ENCODE assay signal across 26 cellular contexts in genomic region chr14:89502966-89503365, GRCh38.
"Had no signal": no experiment of that assay in that cellular context is flagged by ENCODE, and none has a peak within 500 bp of the region (broad histone marks: within the 10 kb centered on the region; RNA-seq: fewer than 3 reads in every experiment).

No MANE protein-coding gene starts in this region.

- H3K4me3 ChIP-seq: left lung, lung, pancreas, psoas muscle, right lobe of liver, suprapubic skin, tibial nerve had no signal

- H3K27me3 Mint-ChIP-seq: activated B cell treated with CpG ODN at 0.5 μM for 24 hours; activated CD4-positive, alpha-beta T cell treated with anti-CD3 and anti-CD28 coated beads for 36 hours; activated naive CD8-positive, alpha-beta T cell treated with anti-CD3 and anti-CD28 coated beads, Interleukin-2, amount 10 ng/mL, durations not matched to agents 7 days and 5 days; naive thymus-derived CD4-positive, alpha-beta T cell; stimulated activated naive CD8-positive, alpha-beta T cell treated with anti-CD3 and anti-CD28 coated beads, Interleukin-15, amount 100 ng/mL, for 72 hours had no signal

- H3K27ac Mint-ChIP-seq: activated naive CD8-positive, alpha-beta T cell treated with anti-CD3 and anti-CD28 coated beads, Interleukin-2, amount 10 ng/mL, durations not matched to agents 7 days and 5 days; activated T-helper 2 cell treated with anti-CD3 and anti-CD28 coated beads, Interferon-gamma antibody, Interleukin-2, Interleukin-4, amounts not matched to agents 10 μg/mL and 5 μg/mL and 100 μg/mL, durations not matched to agents 14 hours and 24 hours and 36 hours had no signal

- H3K4me3 Mint-ChIP-seq: activated B cell treated with CpG ODN at 0.5 μM for 24 hours; activated CD4-positive, alpha-beta T cell treated with anti-CD3 and anti-CD28 coated beads for 36 hours; activated naive CD8-positive, alpha-beta T cell treated with anti-CD3 and anti-CD28 coated beads, Interleukin-2, amount 10 ng/mL, durations not matched to agents 7 days and 5 days; activated T-cell treated with anti-CD3 and anti-CD28 coated beads, Interleukin-2, amount 50 U/mL, for 4 hours; stimulated activated effector memory CD8-positive, alpha-beta T cell treated with anti-CD3 and anti-CD28 coated beads, Interleukin-12 subunit alpha, Interleukin-12 subunit beta, amount 100 ng/mL, for 72 hours; stimulated activated naive CD8-positive, alpha-beta T cell treated with anti-CD3 and anti-CD28 coated beads, Interleukin-15, amount 100 ng/mL, for 72 hours had no signal

- H3K9me3 Mint-ChIP-seq: activated B cell treated with CpG ODN at 0.5 μM for 24 hours; activated naive CD8-positive, alpha-beta T cell treated with anti-CD3 and anti-CD28 coated beads, Interleukin-2, amount 10 ng/mL, durations not matched to agents 7 days and 5 days; activated T-cell treated with anti-CD3 and anti-CD28 coated beads, Interleukin-2, amount 50 U/mL, for 4 hours; activated T-helper 2 cell treated with anti-CD3 and anti-CD28 coated beads, Interferon-gamma antibody, Interleukin-2, Interleukin-4, amounts not matched to agents 10 μg/mL and 5 μg/mL and 100 μg/mL, durations not matched to agents 14 hours and 24 hours and 36 hours; naive thymus-derived CD4-positive, alpha-beta T cell; stimulated activated effector memory CD8-positive, alpha-beta T cell treated with anti-CD3 and anti-CD28 coated beads, Interleukin-12 subunit alpha, Interleukin-12 subunit beta, amount 100 ng/mL, for 72 hours; stimulated activated naive CD8-positive, alpha-beta T cell treated with anti-CD3 and anti-CD28 coated beads, Interleukin-15, amount 100 ng/mL, for 72 hours had no signal

- H3K9me3 ChIP-seq: left lung, pancreas, psoas muscle, right lobe of liver, suprapubic skin, tibial nerve had no signal

- ATAC-seq: activated CD4-positive, alpha-beta T cell treated with anti-CD3 and anti-CD28 coated beads for 36 hours; activated T-cell treated with anti-CD3 and anti-CD28 coated beads, Interleukin-2, amount 50 U/mL, for 4 hours; esophagus mucosa; left lung; psoas muscle; right lobe of liver; stimulated activated effector memory CD8-positive, alpha-beta T cell treated with anti-CD3 and anti-CD28 coated beads, Interleukin-12 subunit alpha, Interleukin-12 subunit beta, amount 100 ng/mL, for 72 hours; stimulated activated naive CD8-positive, alpha-beta T cell treated with anti-CD3 and anti-CD28 coated beads, Interleukin-15, amount 100 ng/mL, for 72 hours had no signal

- H3K4me1 ChIP-seq: pancreas had no signal

- H3K27ac ChIP-seq: left lung, pancreas, psoas muscle, right lobe of liver, suprapubic skin, tibial nerve had no signal

- DNase-seq: activated B cell treated with CpG ODN at 0.5 μM for 24 hours; activated CD4-positive, alpha-beta T cell treated with anti-CD3 and anti-CD28 coated beads for 36 hours; activated CD4-positive, alpha-beta T cell treated with anti-CD3 and anti-CD28 coated beads, Interleukin-2, amount 50 U/mL, for 48 hours; activated CD8-positive, alpha-beta memory T cell treated with anti-CD3 and anti-CD28 coated beads, Interleukin-2, amount 50 U/mL, for 48 hours; activated naive CD4-positive, alpha-beta T cell; activated naive CD8-positive, alpha-beta T cell treated with anti-CD3 and anti-CD28 coated beads, Interleukin-2, amount 10 ng/mL, durations not matched to agents 7 days and 5 days; activated T-cell treated with anti-CD3 and anti-CD28 coated beads, Interleukin-2, amount 50 U/mL, for 4 hours; amniotic stem cell; dermis blood vessel endothelial cell; effector CD8-positive, alpha-beta T cell; foreskin melanocyte; left lung; naive thymus-derived CD4-positive, alpha-beta T cell; pancreas; psoas muscle; right lobe of liver; small intestine; stimulated activated CD4-positive, alpha-beta T cell treated with anti-CD3 and anti-CD28 coated beads, Interleukin-2, amount 100 ng/mL, for 24 hours; stimulated activated naive CD8-positive, alpha-beta T cell treated with anti-CD3 and anti-CD28 coated beads, Interleukin-15, amount 100 ng/mL, for 72 hours; T-helper 1 cell had no signal

- H3K36me3 ChIP-seq: left lung, pancreas, right lobe of liver had no signal

- H3K27me3 ChIP-seq: left lung, pancreas, right lobe of liver, suprapubic skin, tibial nerve had no signal
